ENCODE assay signal across 8 cellular contexts in the genomic region with DNA sequence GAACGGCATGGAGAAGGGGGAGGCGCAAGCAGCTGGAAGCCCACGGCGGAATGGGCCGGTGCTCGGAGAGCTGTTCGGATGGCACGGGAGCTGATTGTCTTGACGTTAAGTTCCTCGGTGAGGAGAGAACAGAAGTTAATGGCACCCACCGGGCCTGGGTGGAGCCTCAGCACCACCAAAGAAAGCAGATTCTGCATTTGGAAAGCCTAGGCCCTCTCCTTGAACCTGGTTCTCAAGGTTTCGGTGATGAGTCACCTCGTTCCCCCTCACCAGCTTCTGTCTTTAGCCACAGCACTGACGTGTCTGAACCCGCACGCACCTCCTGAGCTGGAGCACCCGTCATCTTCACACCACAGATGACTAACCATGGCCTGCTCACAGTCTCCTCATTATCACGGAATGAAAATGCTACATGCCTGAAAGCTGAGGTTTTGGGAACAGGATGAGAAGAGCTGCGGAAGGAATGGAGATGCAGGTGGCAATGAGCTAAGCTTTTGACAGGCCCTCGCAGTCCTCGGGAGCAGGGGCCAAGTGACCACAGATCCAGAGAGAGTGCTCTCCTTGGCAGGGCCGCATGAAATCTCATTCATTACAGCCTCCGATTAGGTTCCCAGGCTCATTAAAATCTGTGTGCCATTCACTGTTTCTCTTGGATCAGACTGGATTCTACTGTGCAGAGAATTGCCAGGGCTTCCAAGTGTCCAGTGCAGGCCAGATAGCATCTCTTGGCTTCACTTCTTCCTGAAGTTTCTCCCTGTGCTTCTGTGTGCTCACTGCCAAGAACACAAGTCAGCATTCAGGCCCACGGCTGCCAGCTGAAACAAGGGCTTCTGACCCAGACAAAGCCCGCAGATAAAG.
A peak's percentile ranks its signal among the peaks of the same experiment; 100 is the strongest.
DNase-seq lines count a peak whose midpoint lies in the region; ATAC-seq, FAIRE-seq and TF ChIP-seq lines count a peak whose summit lies in the region.

No MANE protein-coding gene starts in this region.

- no peak for TF ChIP-seq CTCF in C4-2B (conservative IDR thresholded peaks at IDR 0.05)
- no peak for TF ChIP-seq CTCF in endothelial cell of umbilical vein (IDR thresholded peaks at IDR 0.05; ENCODE audit: extremely low read depth in 1 of 2, insufficient read depth in 1 of 2, low read depth in 1 of 2, low read length in 2 of 2)
- TF ChIP-seq CTCF in parathyroid adenoma (IDR thresholded peaks at IDR 0.05): no peak
- TF ChIP-seq CTCF in sigmoid colon (IDR thresholded peaks at IDR 0.05): no peak

- H3K9me3 ChIP-seq in endothelial cell of umbilical vein (replicated peaks; ENCODE audit: control insufficient read depth, insufficient read depth, low read length) (no peaks in the 10 kb centered on the region), parathyroid adenoma (ENCODE audit: control insufficient read depth, low read length) (no peaks in the 10 kb centered on the region), sigmoid colon (no peaks in the 10 kb centered on the region)

- H3K27me3 ChIP-seq in endothelial cell of umbilical vein (ENCODE audit: control insufficient read depth in 2 of 2, insufficient read depth in 2 of 2, low read length in 2 of 2) (peaks cover 4 to 5% of the 10 kb centered on the region in 2 experiments), parathyroid adenoma (ENCODE audit: control insufficient read depth, insufficient read depth, low read length) (no peaks in the 10 kb centered on the region), sigmoid colon (no peaks in the 10 kb centered on the region)

- H2AFZ ChIP-seq in endothelial cell of umbilical vein (ENCODE audit: low read depth, low read length) (peak overlapping the region; percentile 40), parathyroid adenoma (peak overlapping the region; percentile 63)

- peaks cover 33% of the 10 kb centered on the region for H3K4me1 ChIP-seq in endothelial cell of umbilical vein (ENCODE audit: control insufficient read depth, extremely low read depth, insufficient read depth, low read length)
- peaks cover 7% of the 10 kb centered on the region for H3K4me1 ChIP-seq in parathyroid adenoma
- peaks cover 0 to 7% (median 3%) of the 10 kb centered on the region in 4 donors for H3K4me1 ChIP-seq in sigmoid colon

- intact Hi-C loops in endothelial cell of umbilical vein (cut with micrococcal nuclease) (loop anchor here (1.0 to 5.0 kb wide), 4 partner anchors 12 to 97 kb away; partner anchors contain the start of gene DLG1), sigmoid colon (cut with DNase I) (no loop called here)

- H4K20me1 ChIP-seq in endothelial cell of umbilical vein (replicated peaks; ENCODE audit: control insufficient read depth, extremely low read depth, insufficient read depth, low read length): no peaks in the 10 kb centered on the region

- ATAC-seq in SK-N-SH treated with all-trans-retinoic acid at 6 μM for 48 hours (peak; percentile 90), HG03196 (IDR thresholded peaks at IDR 0.05; ENCODE audit: unreplicated experiment) (no peak)

- H3K36me3 ChIP-seq in endothelial cell of umbilical vein (ENCODE audit: control insufficient read depth in 2 of 2, extremely low read depth in 1 of 2, insufficient read depth in 2 of 2, low read length in 2 of 2) (no peaks in the 10 kb centered on the region), parathyroid adenoma (ENCODE audit: control insufficient read depth, insufficient read depth, low read length) (no peaks in the 10 kb centered on the region), sigmoid colon (no peaks in the 10 kb centered on the region)

- DNase-seq in H54 (ENCODE audit: insufficient read length, low spot score) (peak; percentile 97), endothelial cell of umbilical vein (ENCODE audit: low read depth, low spot score) (peak; percentile 94), C1 segment of cervical spinal cord (lab: John Stamatoyannopoulos, UW) (no peak), sigmoid colon (no peak)

- H3K79me2 ChIP-seq in endothelial cell of umbilical vein (ENCODE audit: control insufficient read depth, insufficient read depth, low read length) (no peaks in the 10 kb centered on the region), parathyroid adenoma (no peaks in the 10 kb centered on the region)

- dilution Hi-C loops in endothelial cell of umbilical vein (cut with MboI; ENCODE audit: extremely low pct_ligation_motif_present, low sequenced_read_pairs): no loop called here

- H3K9me1 ChIP-seq in endothelial cell of umbilical vein (replicated peaks; ENCODE audit: control insufficient read depth, extremely low read depth, insufficient read depth, low read length): no peaks in the 10 kb centered on the region

- 87 to 89% methylated on average over 25 of the region's 25 CpGs for WGBS in sigmoid colon, 2 donors

- TF ChIP-seq EP300 in sigmoid colon (IDR thresholded peaks at IDR 0.05): no peak

- no peak overlapping the region for H3K4me3 ChIP-seq in endothelial cell of umbilical vein (replicated peaks in 1 of 3; ENCODE audit: insufficient read depth in 1 of 3, low read depth in 1 of 3, low read length in 3 of 3)
- H3K4me3 ChIP-seq in parathyroid adenoma (ENCODE audit: low read depth, low read length): no peak overlapping the region
- no peak overlapping the region for H3K4me3 ChIP-seq in sigmoid colon

- H3K27ac ChIP-seq in C4-2B: peak overlapping the region; percentile 54
- peak overlapping the region; percentile 90 for H3K27ac ChIP-seq in endothelial cell of umbilical vein (ENCODE audit: insufficient read depth, low read depth, low read length)
- peak overlapping the region; percentile 55 for H3K27ac ChIP-seq in parathyroid adenoma
- H3K27ac ChIP-seq in sigmoid colon: peak overlapping the region in 2 of 4 donors; percentile 46 to 59

- peak overlapping the region; percentile 81 for H3K9ac ChIP-seq in endothelial cell of umbilical vein (replicated peaks; ENCODE audit: extremely low read depth, insufficient read depth, low read length)
- H3K9ac ChIP-seq in parathyroid adenoma: no peak overlapping the region

- FAIRE-seq in H54 (lab: Jason Lieb, UNC) (peak; percentile 98), endothelial cell of umbilical vein (lab: Jason Lieb, UNC) (peak; percentile 86)

- H3K4me2 ChIP-seq in endothelial cell of umbilical vein (ENCODE audit: insufficient read depth, low read length): no peak overlapping the region
- no peak overlapping the region for H3K4me2 ChIP-seq in parathyroid adenoma (ENCODE audit: low read length)

- TSS peak; percentile 93 for BruUV-seq in endothelial cell of umbilical vein (replicated peaks; lab: Mats Ljungman, UMichigan)

- POLR2A ChIA-PET in endothelial cell of umbilical vein (lab: Charles Lee): interaction anchor here (0.7 to 1.0 kb wide), 2 partner anchors 34 to 97 kb away, joined by 5 read pairs; no protein-coding TSS in a partner anchor

- CTCF ChIA-PET in endothelial cell of umbilical vein (lab: Charles Lee): interaction anchor here (0.9 to 2.0 kb wide), 13 partner anchors 12 to 138 kb away, joined by 3 to 16 read pairs (median 3); partner anchors contain the start of gene DLG1

- TF ChIP-seq POLR2A in H54 (IDR thresholded peaks at IDR 0.05; ENCODE audit: low read depth, low read length) (no peak), endothelial cell of umbilical vein (IDR thresholded peaks at IDR 0.05; ENCODE audit: low read depth, low read length) (no peak), sigmoid colon (IDR thresholded peaks at IDR 0.05) (no peak)

TF ChIP-seq in SK-N-SH treated with all-trans-retinoic acid at 6 μM for 48 hours, 23 proteins besides CTCF, POLR2A, EP300 and RAD21 (continues in another document):
- peak; percentile 76 for TF ChIP-seq ISL1 (CRISPR knock-in tag; IDR thresholded peaks at IDR 0.05)
- TF ChIP-seq ZNF70 (CRISPR knock-in tag; IDR thresholded peaks at IDR 0.05): no peak

TF ChIP-seq in endothelial cell of umbilical vein, 7 proteins besides CTCF, POLR2A, EP300 and RAD21:
- TF ChIP-seq, protein P1, sequence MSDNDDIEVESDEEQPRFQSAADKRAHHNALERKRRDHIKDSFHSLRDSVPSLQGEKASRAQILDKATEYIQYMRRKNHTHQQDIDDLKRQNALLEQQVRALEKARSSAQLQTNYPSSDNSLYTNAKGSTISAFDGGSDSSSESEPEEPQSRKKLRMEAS (IDR thresholded peaks at IDR 0.05; ENCODE audit: insufficient read depth, insufficient read length): no peak
- TF ChIP-seq EZH2 (IDR thresholded peaks at IDR 0.05; ENCODE audit: borderline replicate concordance, low read depth, low read length, severe bottlenecking): no peak
- TF ChIP-seq MYC (IDR thresholded peaks at IDR 0.05; ENCODE audit: low read depth, low read length): no peak
- TF ChIP-seq JUN (IDR thresholded peaks at IDR 0.05; ENCODE audit: borderline replicate concordance, insufficient read depth, insufficient read length, low read depth): peak; percentile 92
- TF ChIP-seq POLR2AphosphoS5 (IDR thresholded peaks at IDR 0.05; ENCODE audit: insufficient read depth, low read depth, low read length): peak; percentile 67
- TF ChIP-seq GATA2 (IDR thresholded peaks at IDR 0.05; ENCODE audit: insufficient read depth, insufficient read length, low read depth, low read length): peak; percentile 97
- peak; percentile 100 for TF ChIP-seq FOS (IDR thresholded peaks at IDR 0.05; ENCODE audit: borderline replicate concordance, insufficient read depth, low read length)

Comparison
In these comparisons a context has a peak if more than half of its experiments do, and no peak if none do; other contexts are left out.
1. DNase-seq: peak in H54 (single experiment) and endothelial cell of umbilical vein (single experiment); none in C1 segment of cervical spinal cord (0 of 14) and sigmoid colon (single experiment).